In genomic region chr15:76983588-76984379, GRCh38 we compare ENCODE assay signal across 1 cellular context.
TF ChIP-seq lines count a peak whose summit lies in the region.

No MANE protein-coding gene starts in this region.

TF ChIP-seq in GM12878, 131 proteins besides CTCF, POLR2A, EP300 and RAD21 (continued from another document):
- TF ChIP-seq RELB (IDR thresholded peaks at IDR 0.05; ENCODE audit: low read depth) (no peak), SPI1 (IDR thresholded peaks at IDR 0.05; ENCODE audit: borderline replicate concordance, insufficient read depth, low read depth, low read length) (peak; percentile 54; the same call in 1 of the 2 replicates), DPF2 (IDR thresholded peaks at IDR 0.05) (0 out of 2 replicates have a peak, but pooled peaks have one; percentile 25)
